ENCODE assay signal across 2 cellular contexts in the genomic region with DNA sequence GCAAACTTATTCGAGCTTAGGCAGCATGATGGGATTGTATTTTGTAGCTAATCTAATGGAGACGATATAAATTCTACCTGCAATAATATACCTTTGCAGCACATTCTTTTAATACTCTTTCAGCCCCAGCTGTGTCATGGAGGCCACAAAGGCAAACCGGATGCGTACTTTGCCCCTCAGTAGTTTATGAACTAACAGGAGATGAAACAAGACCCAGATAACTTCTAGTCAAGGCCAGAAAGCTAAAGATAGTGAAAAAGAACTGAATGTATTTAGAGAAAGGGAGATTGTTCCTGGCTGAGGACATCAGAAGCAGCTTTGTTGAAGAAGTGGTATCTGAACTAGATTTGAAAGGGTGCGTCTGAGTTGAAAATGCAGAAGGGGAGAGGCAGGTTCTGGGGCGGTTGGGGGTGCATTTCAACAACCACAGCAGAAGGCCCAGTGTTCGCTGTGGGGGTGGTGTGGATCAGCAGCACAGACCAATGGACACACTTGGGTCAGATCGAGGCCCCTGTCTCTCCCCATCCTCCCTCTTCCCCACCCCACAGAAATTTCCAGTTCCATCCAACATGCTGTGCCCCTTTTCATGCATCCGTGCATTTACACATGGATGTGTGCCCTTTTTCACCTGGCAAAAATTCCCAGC.
TF ChIP-seq lines count a peak whose summit lies in the region.

No MANE protein-coding gene starts in this region.

TF ChIP-seq in HCT116, 20 proteins besides CTCF, POLR2A, EP300 and RAD21:
- TF ChIP-seq ZFX (IDR thresholded peaks at IDR 0.05) (no peak), YY1 (IDR thresholded peaks at IDR 0.05; ENCODE audit: extremely low read depth, insufficient replicate concordance, low read depth, low read length) (no peak), JUND (IDR thresholded peaks at IDR 0.05) (no peak), EZH2 (IDR thresholded peaks at IDR 0.05) (no peak), CBX3 (IDR thresholded peaks at IDR 0.05; ENCODE audit: low read depth) (no peak), TCF7L2 (IDR thresholded peaks at IDR 0.05; ENCODE audit: borderline replicate concordance, extremely low read depth, insufficient read depth, insufficient read length) (no peak), SIN3A (IDR thresholded peaks at IDR 0.05; ENCODE audit: low read depth) (no peak), EGR1 (IDR thresholded peaks at IDR 0.05; ENCODE audit: low read depth) (no peak), POLR2AphosphoS5 (IDR thresholded peaks at IDR 0.05; ENCODE audit: low read depth, low read length) (no peak), ZNF274 (IDR thresholded peaks at IDR 0.05; ENCODE audit: low read depth, low read length) (no peak)
- TF ChIP-seq, protein P1, sequence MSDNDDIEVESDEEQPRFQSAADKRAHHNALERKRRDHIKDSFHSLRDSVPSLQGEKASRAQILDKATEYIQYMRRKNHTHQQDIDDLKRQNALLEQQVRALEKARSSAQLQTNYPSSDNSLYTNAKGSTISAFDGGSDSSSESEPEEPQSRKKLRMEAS (IDR thresholded peaks at IDR 0.05) = no peak
- TF ChIP-seq, protein P2, sequence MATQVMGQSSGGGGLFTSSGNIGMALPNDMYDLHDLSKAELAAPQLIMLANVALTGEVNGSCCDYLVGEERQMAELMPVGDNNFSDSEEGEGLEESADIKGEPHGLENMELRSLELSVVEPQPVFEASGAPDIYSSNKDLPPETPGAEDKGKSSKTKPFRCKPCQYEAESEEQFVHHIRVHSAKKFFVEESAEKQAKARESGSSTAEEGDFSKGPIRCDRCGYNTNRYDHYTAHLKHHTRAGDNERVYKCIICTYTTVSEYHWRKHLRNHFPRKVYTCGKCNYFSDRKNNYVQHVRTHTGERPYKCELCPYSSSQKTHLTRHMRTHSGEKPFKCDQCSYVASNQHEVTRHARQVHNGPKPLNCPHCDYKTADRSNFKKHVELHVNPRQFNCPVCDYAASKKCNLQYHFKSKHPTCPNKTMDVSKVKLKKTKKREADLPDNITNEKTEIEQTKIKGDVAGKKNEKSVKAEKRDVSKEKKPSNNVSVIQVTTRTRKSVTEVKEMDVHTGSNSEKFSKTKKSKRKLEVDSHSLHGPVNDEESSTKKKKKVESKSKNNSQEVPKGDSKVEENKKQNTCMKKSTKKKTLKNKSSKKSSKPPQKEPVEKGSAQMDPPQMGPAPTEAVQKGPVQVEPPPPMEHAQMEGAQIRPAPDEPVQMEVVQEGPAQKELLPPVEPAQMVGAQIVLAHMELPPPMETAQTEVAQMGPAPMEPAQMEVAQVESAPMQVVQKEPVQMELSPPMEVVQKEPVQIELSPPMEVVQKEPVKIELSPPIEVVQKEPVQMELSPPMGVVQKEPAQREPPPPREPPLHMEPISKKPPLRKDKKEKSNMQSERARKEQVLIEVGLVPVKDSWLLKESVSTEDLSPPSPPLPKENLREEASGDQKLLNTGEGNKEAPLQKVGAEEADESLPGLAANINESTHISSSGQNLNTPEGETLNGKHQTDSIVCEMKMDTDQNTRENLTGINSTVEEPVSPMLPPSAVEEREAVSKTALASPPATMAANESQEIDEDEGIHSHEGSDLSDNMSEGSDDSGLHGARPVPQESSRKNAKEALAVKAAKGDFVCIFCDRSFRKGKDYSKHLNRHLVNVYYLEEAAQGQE (IDR thresholded peaks at IDR 0.05; ENCODE audit: low read depth) = no peak
- TF ChIP-seq, protein P3, sequence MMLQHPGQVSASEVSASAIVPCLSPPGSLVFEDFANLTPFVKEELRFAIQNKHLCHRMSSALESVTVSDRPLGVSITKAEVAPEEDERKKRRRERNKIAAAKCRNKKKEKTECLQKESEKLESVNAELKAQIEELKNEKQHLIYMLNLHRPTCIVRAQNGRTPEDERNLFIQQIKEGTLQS (IDR thresholded peaks at IDR 0.05) = no peak

TF ChIP-seq in GM12878, 131 proteins besides CTCF, POLR2A, EP300 and RAD21:
- TF ChIP-seq DPF2 (IDR thresholded peaks at IDR 0.05) (no peak), MYC (IDR thresholded peaks at IDR 0.05; ENCODE audit: insufficient read depth, insufficient read length, insufficient replicate concordance, low read length, severe bottlenecking) (no peak), MXI1 (IDR thresholded peaks at IDR 0.05; ENCODE audit: low read depth, low read length) (no peak), STAT1 (conservative IDR thresholded peaks at IDR 0.05) (no peak), TCF3 (IDR thresholded peaks at IDR 0.05; ENCODE audit: borderline replicate concordance, insufficient read depth, low read depth, low read length) (no peak), EZH2 (IDR thresholded peaks at IDR 0.05; ENCODE audit: borderline replicate concordance, control insufficient read depth, low read depth, low read length) (no peak), ZBED1 (IDR thresholded peaks at IDR 0.05; ENCODE audit: borderline replicate concordance) (no peak), NRF1 (conservative IDR thresholded peaks at IDR 0.05; ENCODE audit: low read depth, low read length) (no peak), CBFB (IDR thresholded peaks at IDR 0.05; ENCODE audit: low read depth) (no peak), NBN (IDR thresholded peaks at IDR 0.05) (no peak), IKZF2 (IDR thresholded peaks at IDR 0.05) (no peak), RB1 (IDR thresholded peaks at IDR 0.05; ENCODE audit: borderline replicate concordance) (no peak)
- TF ChIP-seq, protein P4, sequence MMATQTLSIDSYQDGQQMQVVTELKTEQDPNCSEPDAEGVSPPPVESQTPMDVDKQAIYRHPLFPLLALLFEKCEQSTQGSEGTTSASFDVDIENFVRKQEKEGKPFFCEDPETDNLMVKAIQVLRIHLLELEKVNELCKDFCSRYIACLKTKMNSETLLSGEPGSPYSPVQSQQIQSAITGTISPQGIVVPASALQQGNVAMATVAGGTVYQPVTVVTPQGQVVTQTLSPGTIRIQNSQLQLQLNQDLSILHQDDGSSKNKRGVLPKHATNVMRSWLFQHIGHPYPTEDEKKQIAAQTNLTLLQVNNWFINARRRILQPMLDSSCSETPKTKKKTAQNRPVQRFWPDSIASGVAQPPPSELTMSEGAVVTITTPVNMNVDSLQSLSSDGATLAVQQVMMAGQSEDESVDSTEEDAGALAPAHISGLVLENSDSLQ (IDR thresholded peaks at IDR 0.05) = no peak
- TF ChIP-seq, protein P5, sequence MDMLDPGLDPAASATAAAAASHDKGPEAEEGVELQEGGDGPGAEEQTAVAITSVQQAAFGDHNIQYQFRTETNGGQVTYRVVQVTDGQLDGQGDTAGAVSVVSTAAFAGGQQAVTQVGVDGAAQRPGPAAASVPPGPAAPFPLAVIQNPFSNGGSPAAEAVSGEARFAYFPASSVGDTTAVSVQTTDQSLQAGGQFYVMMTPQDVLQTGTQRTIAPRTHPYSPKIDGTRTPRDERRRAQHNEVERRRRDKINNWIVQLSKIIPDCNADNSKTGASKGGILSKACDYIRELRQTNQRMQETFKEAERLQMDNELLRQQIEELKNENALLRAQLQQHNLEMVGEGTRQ (IDR thresholded peaks at IDR 0.05; ENCODE audit: borderline replicate concordance, low read depth, low read length) = no peak
- TF ChIP-seq, protein P6, sequence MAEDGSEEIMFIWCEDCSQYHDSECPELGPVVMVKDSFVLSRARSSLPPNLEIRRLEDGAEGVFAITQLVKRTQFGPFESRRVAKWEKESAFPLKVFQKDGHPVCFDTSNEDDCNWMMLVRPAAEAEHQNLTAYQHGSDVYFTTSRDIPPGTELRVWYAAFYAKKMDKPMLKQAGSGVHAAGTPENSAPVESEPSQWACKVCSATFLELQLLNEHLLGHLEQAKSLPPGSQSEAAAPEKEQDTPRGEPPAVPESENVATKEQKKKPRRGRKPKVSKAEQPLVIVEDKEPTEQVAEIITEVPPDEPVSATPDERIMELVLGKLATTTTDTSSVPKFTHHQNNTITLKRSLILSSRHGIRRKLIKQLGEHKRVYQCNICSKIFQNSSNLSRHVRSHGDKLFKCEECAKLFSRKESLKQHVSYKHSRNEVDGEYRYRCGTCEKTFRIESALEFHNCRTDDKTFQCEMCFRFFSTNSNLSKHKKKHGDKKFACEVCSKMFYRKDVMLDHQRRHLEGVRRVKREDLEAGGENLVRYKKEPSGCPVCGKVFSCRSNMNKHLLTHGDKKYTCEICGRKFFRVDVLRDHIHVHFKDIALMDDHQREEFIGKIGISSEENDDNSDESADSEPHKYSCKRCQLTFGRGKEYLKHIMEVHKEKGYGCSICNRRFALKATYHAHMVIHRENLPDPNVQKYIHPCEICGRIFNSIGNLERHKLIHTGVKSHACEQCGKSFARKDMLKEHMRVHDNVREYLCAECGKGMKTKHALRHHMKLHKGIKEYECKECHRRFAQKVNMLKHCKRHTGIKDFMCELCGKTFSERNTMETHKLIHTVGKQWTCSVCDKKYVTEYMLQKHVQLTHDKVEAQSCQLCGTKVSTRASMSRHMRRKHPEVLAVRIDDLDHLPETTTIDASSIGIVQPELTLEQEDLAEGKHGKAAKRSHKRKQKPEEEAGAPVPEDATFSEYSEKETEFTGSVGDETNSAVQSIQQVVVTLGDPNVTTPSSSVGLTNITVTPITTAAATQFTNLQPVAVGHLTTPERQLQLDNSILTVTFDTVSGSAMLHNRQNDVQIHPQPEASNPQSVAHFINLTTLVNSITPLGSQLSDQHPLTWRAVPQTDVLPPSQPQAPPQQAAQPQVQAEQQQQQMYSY (CRISPR knock-in tag; IDR thresholded peaks at IDR 0.05) = no peak
- TF ChIP-seq, protein P7, sequence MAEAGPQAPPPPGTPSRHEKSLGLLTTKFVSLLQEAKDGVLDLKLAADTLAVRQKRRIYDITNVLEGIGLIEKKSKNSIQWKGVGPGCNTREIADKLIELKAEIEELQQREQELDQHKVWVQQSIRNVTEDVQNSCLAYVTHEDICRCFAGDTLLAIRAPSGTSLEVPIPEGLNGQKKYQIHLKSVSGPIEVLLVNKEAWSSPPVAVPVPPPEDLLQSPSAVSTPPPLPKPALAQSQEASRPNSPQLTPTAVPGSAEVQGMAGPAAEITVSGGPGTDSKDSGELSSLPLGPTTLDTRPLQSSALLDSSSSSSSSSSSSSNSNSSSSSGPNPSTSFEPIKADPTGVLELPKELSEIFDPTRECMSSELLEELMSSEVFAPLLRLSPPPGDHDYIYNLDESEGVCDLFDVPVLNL (IDR thresholded peaks at IDR 0.05; ENCODE audit: low read depth, low read length) = no peak
- TF ChIP-seq, protein P8, sequence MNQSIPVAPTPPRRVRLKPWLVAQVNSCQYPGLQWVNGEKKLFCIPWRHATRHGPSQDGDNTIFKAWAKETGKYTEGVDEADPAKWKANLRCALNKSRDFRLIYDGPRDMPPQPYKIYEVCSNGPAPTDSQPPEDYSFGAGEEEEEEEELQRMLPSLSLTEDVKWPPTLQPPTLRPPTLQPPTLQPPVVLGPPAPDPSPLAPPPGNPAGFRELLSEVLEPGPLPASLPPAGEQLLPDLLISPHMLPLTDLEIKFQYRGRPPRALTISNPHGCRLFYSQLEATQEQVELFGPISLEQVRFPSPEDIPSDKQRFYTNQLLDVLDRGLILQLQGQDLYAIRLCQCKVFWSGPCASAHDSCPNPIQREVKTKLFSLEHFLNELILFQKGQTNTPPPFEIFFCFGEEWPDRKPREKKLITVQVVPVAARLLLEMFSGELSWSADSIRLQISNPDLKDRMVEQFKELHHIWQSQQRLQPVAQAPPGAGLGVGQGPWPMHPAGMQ (IDR thresholded peaks at IDR 0.05; ENCODE audit: borderline replicate concordance) = no peak
- TF ChIP-seq, protein P9, sequence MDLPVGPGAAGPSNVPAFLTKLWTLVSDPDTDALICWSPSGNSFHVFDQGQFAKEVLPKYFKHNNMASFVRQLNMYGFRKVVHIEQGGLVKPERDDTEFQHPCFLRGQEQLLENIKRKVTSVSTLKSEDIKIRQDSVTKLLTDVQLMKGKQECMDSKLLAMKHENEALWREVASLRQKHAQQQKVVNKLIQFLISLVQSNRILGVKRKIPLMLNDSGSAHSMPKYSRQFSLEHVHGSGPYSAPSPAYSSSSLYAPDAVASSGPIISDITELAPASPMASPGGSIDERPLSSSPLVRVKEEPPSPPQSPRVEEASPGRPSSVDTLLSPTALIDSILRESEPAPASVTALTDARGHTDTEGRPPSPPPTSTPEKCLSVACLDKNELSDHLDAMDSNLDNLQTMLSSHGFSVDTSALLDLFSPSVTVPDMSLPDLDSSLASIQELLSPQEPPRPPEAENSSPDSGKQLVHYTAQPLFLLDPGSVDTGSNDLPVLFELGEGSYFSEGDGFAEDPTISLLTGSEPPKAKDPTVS (IDR thresholded peaks at IDR 0.05; ENCODE audit: low read depth, low read length) = no peak
